ENCODE assay signal across 27 cellular contexts in genomic region chr17:7005716-7006115, GRCh38. TPM values are rescaled to one million over a fixed set of nuclear protein-coding genes. Genes with fewer than 3 reads are reported as not detected.
"Had no signal": no experiment of that assay in that cellular context is flagged by ENCODE, and none has a peak within 500 bp of the region (broad histone marks: within the 10 kb centered on the region; RNA-seq: fewer than 3 reads in every experiment).

No MANE protein-coding gene starts in this region.

- FAIRE-seq: bronchial epithelial cell, TTC549 had no signal

- DNase-seq: activated B cell treated with CpG ODN at 0.5 μM for 24 hours; activated CD4-positive, alpha-beta memory T cell treated with anti-CD3 and anti-CD28 coated beads, Interleukin-2, amount 10 ng/mL, durations not matched to agents 7 days and 5 days; activated CD4-positive, alpha-beta T cell treated with anti-CD3 and anti-CD28 coated beads for 4 hours; activated CD4-positive, alpha-beta T cell treated with anti-CD3 and anti-CD28 coated beads, Interleukin-2, amount 10 ng/mL, durations not matched to agents 24 days and 14 days; activated CD4-positive, alpha-beta T cell treated with anti-CD3 and anti-CD28 coated beads, Interleukin-2, amount 50 U/mL, for 1 hour; activated CD4-positive, alpha-beta T cell treated with anti-CD3 and anti-CD28 coated beads, Interleukin-2, amount 50 U/mL, for 48 hours; activated CD4-positive, CD25-positive, alpha-beta regulatory T cell treated with anti-CD3 and anti-CD28 coated beads, Interleukin-2, amount 50 U/mL, for 72 hours; activated CD8-positive, alpha-beta memory T cell treated with anti-CD3 and anti-CD28 coated beads for 24 hours; activated CD8-positive, alpha-beta memory T cell treated with anti-CD3 and anti-CD28 coated beads, Interleukin-2, amount 10 ng/mL, durations not matched to agents 7 days and 5 days; activated CD8-positive, alpha-beta memory T cell treated with anti-CD3 and anti-CD28 coated beads, Interleukin-2, amount 50 U/mL, for 48 hours; activated CD8-positive, alpha-beta T cell treated with anti-CD3 and anti-CD28 coated beads, Interleukin-2, amount 10 ng/mL, durations not matched to agents 7 days and 5 days; activated effector memory CD4-positive, alpha-beta T cell treated with Interleukin-2 at 50 U/mL for 16 hours; activated gamma-delta T cell; activated naive CD4-positive, alpha-beta T cell treated with anti-CD3 and anti-CD28 coated beads, Interleukin-2, amount 10 ng/mL, durations not matched to agents 7 days and 5 days; activated naive CD4-positive, alpha-beta T cell treated with Interleukin-2 at 50 U/mL for 16 hours; activated naive CD8-positive, alpha-beta T cell treated with anti-CD3 and anti-CD28 coated beads, Interleukin-2, amount 50 U/mL, for 24 hours; amygdala; cerebellar nuclear complex; T-helper 2 cell; T-helper 9 cell had no signal

RNA-seq across cellular contexts. Expression of gene ALOX12, which starts 9.9 kb away (rescaled TPM):
- total RNA-seq: activated B cell treated with CpG ODN at 0.5 μM for 24 hours; activated CD4-positive, alpha-beta memory T cell treated with anti-CD3 and anti-CD28 coated beads, Interleukin-2, amount 10 ng/mL, durations not matched to agents 7 days and 5 days; activated CD4-positive, alpha-beta T cell treated with anti-CD3 and anti-CD28 coated beads, Interleukin-2, amount 10 ng/mL, durations not matched to agents 24 days and 14 days; activated CD8-positive, alpha-beta memory T cell treated with anti-CD3 and anti-CD28 coated beads, Interleukin-2, amount 10 ng/mL, durations not matched to agents 7 days and 5 days; activated CD8-positive, alpha-beta T cell treated with anti-CD3 and anti-CD28 coated beads, Interleukin-2, amount 10 ng/mL, durations not matched to agents 7 days and 5 days; activated naive CD8-positive, alpha-beta T cell treated with anti-CD3 and anti-CD28 coated beads, Interleukin-2, amount 10 ng/mL, durations not matched to agents 7 days and 5 days; activated T-helper 2 cell treated with anti-CD3 and anti-CD28 coated beads, Interferon-gamma antibody, Interleukin-2, Interleukin-4, amounts not matched to agents 10 μg/mL and 5 μg/mL and 100 μg/mL, durations not matched to agents 14 hours and 24 hours and 36 hours; ascending aorta; chondrocyte; T-helper 1 cell treated with Interleukin-12 subunit alpha and Interleukin-12 subunit beta and Interleukin-4 antibody, amounts not matched to agents 30 ng/mL and 1 ng/mL, for 36 hours had no signal

RNA-seq across cellular contexts. Expression of gene BCL6B, which starts 17.1 kb away (rescaled TPM):
- total RNA-seq: bronchial epithelial cell, chondrocyte had no signal

RNA-seq across cellular contexts. Expression of gene SLC16A11, which starts 38.2 kb away (rescaled TPM):
- total RNA-seq: ascending aorta, bronchial epithelial cell had no signal
